Comparison of ENCODE assay signal across 26 cellular contexts in genomic region chr22:44248926-44249325, GRCh38.
DNase-seq lines count a peak whose midpoint lies in the region; ATAC-seq and TF ChIP-seq lines count a peak whose summit lies in the region.
"Had no signal": no experiment of that assay in that cellular context is flagged by ENCODE, and none has a peak within 500 bp of the region (broad histone marks: within the 10 kb centered on the region; RNA-seq: fewer than 3 reads in every experiment).

No MANE protein-coding gene starts in this region.

- CTCF ChIA-PET in activated CD4-positive, alpha-beta memory T cell treated with anti-CD3 and anti-CD28 coated beads for 36 hours (lab: Charles Lee) = no interaction called here
- CTCF ChIA-PET in activated CD4-positive, alpha-beta memory T cell treated with anti-CD3 and anti-CD28 coated beads, Interleukin-2, amount 10 ng/mL, durations not matched to agents 7 days and 5 days (lab: Charles Lee) = no interaction called here
- CTCF ChIA-PET in PC-3 (lab: Charles Lee) (no interaction called here), Caco-2 (lab: Charles Lee) (no interaction called here)

- H3K36me3 Mint-ChIP-seq in activated CD4-positive, alpha-beta memory T cell treated with anti-CD3 and anti-CD28 coated beads for 36 hours = no peaks in the 10 kb centered on the region
- no peaks in the 10 kb centered on the region for H3K36me3 Mint-ChIP-seq in activated CD4-positive, alpha-beta memory T cell treated with anti-CD3 and anti-CD28 coated beads, Interleukin-2, amount 10 ng/mL, durations not matched to agents 7 days and 5 days (ENCODE audit: low read depth)
- H3K36me3 Mint-ChIP-seq in Caco-2 (ENCODE audit: insufficient read depth, unreplicated experiment) = no peaks in the 10 kb centered on the region

- H3K27ac ChIP-seq in PC-3 (ENCODE audit: low read length) = peak overlapping the region; percentile 34
- H3K27ac ChIP-seq: 22Rv1, SJSA1 had no signal

- no peak for TF ChIP-seq CTCF in PC-3 (conservative IDR thresholded peaks at IDR 0.05; ENCODE audit: low read depth, low read length)
- TF ChIP-seq CTCF in Caco-2 (IDR thresholded peaks at IDR 0.05; ENCODE audit: insufficient read depth in 1 of 2, low read depth in 1 of 2, low read length in 1 of 2, severe bottlenecking in 1 of 2, unreplicated experiment in 1 of 2) = no peak

- no peaks in the 10 kb centered on the region for H4K20me1 ChIP-seq in PC-3 (ENCODE audit: low read length)

- POLR2A ChIA-PET in activated CD4-positive, alpha-beta memory T cell treated with anti-CD3 and anti-CD28 coated beads for 36 hours (lab: Charles Lee) = no interaction called here
- POLR2A ChIA-PET in activated CD4-positive, alpha-beta memory T cell treated with anti-CD3 and anti-CD28 coated beads, Interleukin-2, amount 10 ng/mL, durations not matched to agents 7 days and 5 days (lab: Charles Lee) = no interaction called here
- POLR2A ChIA-PET in PC-3 (lab: Charles Lee; ENCODE audit: unreplicated experiment) (no interaction called here), Caco-2 (lab: Charles Lee) (no interaction called here)

- H3K4me3 Mint-ChIP-seq in activated CD4-positive, alpha-beta memory T cell treated with anti-CD3 and anti-CD28 coated beads for 36 hours = no peak overlapping the region
- no peak overlapping the region for H3K4me3 Mint-ChIP-seq in activated CD4-positive, alpha-beta memory T cell treated with anti-CD3 and anti-CD28 coated beads, Interleukin-2, amount 10 ng/mL, durations not matched to agents 7 days and 5 days
- no peak overlapping the region for H3K4me3 Mint-ChIP-seq in Caco-2 (ENCODE audit: unreplicated experiment)
- H3K4me3 Mint-ChIP-seq: CD14-positive monocyte; CD8-positive, alpha-beta memory T cell had no signal

- peak; percentile 3 for DNase-seq in activated CD4-positive, alpha-beta memory T cell treated with anti-CD3 and anti-CD28 coated beads for 36 hours
- DNase-seq in activated CD4-positive, alpha-beta memory T cell treated with anti-CD3 and anti-CD28 coated beads, Interleukin-2, amount 10 ng/mL, durations not matched to agents 7 days and 5 days = no peak
- DNase-seq in PC-3 = peak; percentile 49
- peak; percentile 32 for DNase-seq in glomerular visceral epithelial cell (ENCODE audit: extremely low spot score)
- peak; percentile 62 for DNase-seq in posterior vena cava (ENCODE audit: low spot score)
- DNase-seq in GOT3 (lab: John Stamatoyannopoulos, UW) = no peak
- no peak for DNase-seq in germinal center (ENCODE audit: low spot score)
- no peak for DNase-seq in Caco-2
- DNase-seq: BE2C; CD8-positive, alpha-beta memory T cell; DMS153; DND-41; Kasumi-1; MV-4-11; NCI-H1105; NCI-H146; NCI-H2029; NCI-H446; NCI-H524 treated with DMSO at 0.1 percent for 48 hours; NCI-H774; Right ventricle myocardium superior had no signal

- peak; percentile 22 for ATAC-seq in PC-3
- ATAC-seq: HCT116, K562 had no signal

- no peak overlapping the region for H3K27ac Mint-ChIP-seq in activated CD4-positive, alpha-beta memory T cell treated with anti-CD3 and anti-CD28 coated beads for 36 hours
- no peak overlapping the region for H3K27ac Mint-ChIP-seq in activated CD4-positive, alpha-beta memory T cell treated with anti-CD3 and anti-CD28 coated beads, Interleukin-2, amount 10 ng/mL, durations not matched to agents 7 days and 5 days
- H3K27ac Mint-ChIP-seq in Caco-2 (ENCODE audit: unreplicated experiment) = no peak overlapping the region
- H3K27ac Mint-ChIP-seq: CD14-positive monocyte had no signal

- H3F3A ChIP-seq in PC-3 (ENCODE audit: low read length, unreplicated experiment) = no peaks in the 10 kb centered on the region

- no peak overlapping the region for H2AFZ ChIP-seq in PC-3 (ENCODE audit: low read length)

- H3K4me2 ChIP-seq in PC-3 (ENCODE audit: low read length) = peak overlapping the region; percentile 31; the same call in 1 of the 2 replicates

- no peaks in the 10 kb centered on the region for H3K79me2 ChIP-seq in PC-3 (ENCODE audit: low read length)

- H3K27me3 ChIP-seq in PC-3 (ENCODE audit: low read length) (no peaks in the 10 kb centered on the region), Caco-2 (replicated peaks; ENCODE audit: control insufficient read depth, insufficient read depth, low read length) (no peaks in the 10 kb centered on the region)
- H3K27me3 ChIP-seq: BE2C, SJSA1 had no signal

- no peaks in the 10 kb centered on the region for H3K36me3 ChIP-seq in PC-3 (ENCODE audit: low read depth, low read length)
- H3K36me3 ChIP-seq in Caco-2 (ENCODE audit: control insufficient read depth, insufficient read depth, low read length) = no peaks in the 10 kb centered on the region
- H3K36me3 ChIP-seq: BE2C, SJSA1 had no signal

- H3K9ac ChIP-seq in PC-3 (ENCODE audit: low read length) = no peak overlapping the region

- H3K4me3 ChIP-seq in PC-3 (ENCODE audit: low read length) = no peak overlapping the region
- no peak overlapping the region for H3K4me3 ChIP-seq in Caco-2 (ENCODE audit: low read depth, low read length)
- H3K4me3 ChIP-seq: K562, SJSA1 had no signal

- H3K9me3 ChIP-seq in PC-3 (ENCODE audit: low read length) (no peaks in the 10 kb centered on the region), Caco-2 (no peaks in the 10 kb centered on the region)
- H3K9me3 ChIP-seq: BE2C, SJSA1 had no signal

- peaks cover 22% of the 10 kb centered on the region for H3K27me3 Mint-ChIP-seq in activated CD4-positive, alpha-beta memory T cell treated with anti-CD3 and anti-CD28 coated beads for 36 hours
- H3K27me3 Mint-ChIP-seq in activated CD4-positive, alpha-beta memory T cell treated with anti-CD3 and anti-CD28 coated beads, Interleukin-2, amount 10 ng/mL, durations not matched to agents 7 days and 5 days = peaks cover 14% of the 10 kb centered on the region
- peaks cover 19% of the 10 kb centered on the region for H3K27me3 Mint-ChIP-seq in Caco-2 (ENCODE audit: insufficient read depth, unreplicated experiment)

- no peaks in the 10 kb centered on the region for H3K4me1 Mint-ChIP-seq in activated CD4-positive, alpha-beta memory T cell treated with anti-CD3 and anti-CD28 coated beads for 36 hours (ENCODE audit: low read depth)
- H3K4me1 Mint-ChIP-seq in activated CD4-positive, alpha-beta memory T cell treated with anti-CD3 and anti-CD28 coated beads, Interleukin-2, amount 10 ng/mL, durations not matched to agents 7 days and 5 days = no peaks in the 10 kb centered on the region
- H3K4me1 Mint-ChIP-seq in Caco-2 (ENCODE audit: low read depth, unreplicated experiment) = no peaks in the 10 kb centered on the region
- H3K4me1 Mint-ChIP-seq: CD14-positive monocyte; CD8-positive, alpha-beta memory T cell had no signal

- peaks cover 12% of the 10 kb centered on the region for H3K9me3 Mint-ChIP-seq in activated CD4-positive, alpha-beta memory T cell treated with anti-CD3 and anti-CD28 coated beads for 36 hours
- H3K9me3 Mint-ChIP-seq in activated CD4-positive, alpha-beta memory T cell treated with anti-CD3 and anti-CD28 coated beads, Interleukin-2, amount 10 ng/mL, durations not matched to agents 7 days and 5 days = peaks cover 11% of the 10 kb centered on the region
- peaks cover 14% of the 10 kb centered on the region for H3K9me3 Mint-ChIP-seq in Caco-2 (ENCODE audit: unreplicated experiment)

- H3K9me2 ChIP-seq in PC-3 (replicated peaks; ENCODE audit: low read length) = no peaks in the 10 kb centered on the region

- intact Hi-C loops in activated CD4-positive, alpha-beta memory T cell treated with anti-CD3 and anti-CD28 coated beads for 36 hours (cut with micrococcal nuclease) = no loop called here
- intact Hi-C loops in PC-3 (cut with micrococcal nuclease) (no loop called here), posterior vena cava (cut with DNase I) (no loop called here), Caco-2 (cut with micrococcal nuclease; ENCODE audit: unreplicated experiment) (no loop called here)

- no TSS peak for BruUV-seq in PC-3 (replicated peaks; lab: Mats Ljungman, UMichigan)
- no TSS peak for BruUV-seq in Caco-2 (replicated peaks; lab: Mats Ljungman, UMichigan)

- H3K4me1 ChIP-seq in PC-3 (ENCODE audit: insufficient read depth, low read length) = peaks cover 6% of the 10 kb centered on the region; the same call in 1 of the 2 replicates
- H3K4me1 ChIP-seq in Caco-2 = no peaks in the 10 kb centered on the region
- H3K4me1 ChIP-seq: BE2C, SJSA1 had no signal

Comparison
In these comparisons a context has a peak if more than half of its experiments do, and no peak if none do; other contexts are left out.
1. DNase-seq: peak in activated CD4-positive, alpha-beta memory T cell treated with anti-CD3 and anti-CD28 coated beads for 36 hours (single experiment), PC-3 (single experiment), glomerular visceral epithelial cell (single experiment) and posterior vena cava (single experiment); none in activated CD4-positive, alpha-beta memory T cell treated with anti-CD3 and anti-CD28 coated beads, Interleukin-2, amount 10 ng/mL, durations not matched to agents 7 days and 5 days (single experiment), GOT3 (single experiment), germinal center (single experiment) and Caco-2 (0 of 2).